In the genomic region with DNA sequence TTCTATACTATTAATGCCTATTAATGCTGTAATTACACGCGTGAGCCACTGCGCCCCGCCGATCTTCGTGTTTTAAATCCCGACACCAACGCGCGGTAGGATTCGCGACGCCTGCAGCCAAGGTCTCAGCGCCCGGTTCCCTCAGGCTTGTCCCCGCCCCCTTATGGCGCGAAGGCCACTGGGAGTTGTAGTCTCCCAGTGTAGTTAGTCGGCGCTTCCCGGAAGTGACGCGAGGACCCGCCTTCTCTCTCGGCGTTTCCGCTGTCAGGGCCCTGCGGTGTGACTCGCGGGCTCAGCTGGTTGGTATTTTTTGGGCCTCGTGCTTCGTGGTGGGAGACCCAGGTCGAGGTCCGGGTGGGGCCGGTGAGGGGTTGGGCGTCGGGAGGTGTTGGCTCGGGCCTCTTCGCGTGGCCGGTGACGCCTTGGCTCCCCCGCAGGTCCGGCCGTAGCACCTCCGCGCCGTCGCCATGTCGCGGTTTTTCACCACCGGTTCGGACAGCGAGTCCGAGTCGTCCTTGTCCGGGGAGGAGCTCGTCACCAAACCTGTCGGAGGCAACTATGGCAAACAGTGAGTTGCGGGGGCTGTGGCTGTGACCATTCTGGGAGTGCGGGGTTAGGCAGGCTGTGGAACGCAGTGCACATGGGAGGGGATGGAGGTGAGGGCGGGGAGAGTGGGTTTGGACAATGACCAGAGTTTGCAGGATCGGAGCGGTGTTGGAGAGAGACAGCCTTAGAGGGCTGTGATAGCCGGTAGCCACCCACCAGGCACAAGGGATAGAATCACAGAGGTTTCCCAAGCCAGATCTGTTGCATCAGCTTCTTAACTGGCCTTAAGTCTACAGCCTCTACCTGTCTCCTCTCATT, we compare ENCODE assay signal across 8 cellular contexts. TPM values are rescaled to one million over a fixed set of nuclear protein-coding genes. Genes with fewer than 3 reads are reported as not detected.
A peak's percentile ranks its signal among the peaks of the same experiment; 100 is the strongest.
DNase-seq lines count a peak whose midpoint lies in the region; ATAC-seq and TF ChIP-seq lines count a peak whose summit lies in the region.
"Not testable (repeated sequence)": the region's sequence is repeated elsewhere in the genome, so short reads cannot be mapped to it uniquely, and the experiment has no call there.

A gene with protein sequence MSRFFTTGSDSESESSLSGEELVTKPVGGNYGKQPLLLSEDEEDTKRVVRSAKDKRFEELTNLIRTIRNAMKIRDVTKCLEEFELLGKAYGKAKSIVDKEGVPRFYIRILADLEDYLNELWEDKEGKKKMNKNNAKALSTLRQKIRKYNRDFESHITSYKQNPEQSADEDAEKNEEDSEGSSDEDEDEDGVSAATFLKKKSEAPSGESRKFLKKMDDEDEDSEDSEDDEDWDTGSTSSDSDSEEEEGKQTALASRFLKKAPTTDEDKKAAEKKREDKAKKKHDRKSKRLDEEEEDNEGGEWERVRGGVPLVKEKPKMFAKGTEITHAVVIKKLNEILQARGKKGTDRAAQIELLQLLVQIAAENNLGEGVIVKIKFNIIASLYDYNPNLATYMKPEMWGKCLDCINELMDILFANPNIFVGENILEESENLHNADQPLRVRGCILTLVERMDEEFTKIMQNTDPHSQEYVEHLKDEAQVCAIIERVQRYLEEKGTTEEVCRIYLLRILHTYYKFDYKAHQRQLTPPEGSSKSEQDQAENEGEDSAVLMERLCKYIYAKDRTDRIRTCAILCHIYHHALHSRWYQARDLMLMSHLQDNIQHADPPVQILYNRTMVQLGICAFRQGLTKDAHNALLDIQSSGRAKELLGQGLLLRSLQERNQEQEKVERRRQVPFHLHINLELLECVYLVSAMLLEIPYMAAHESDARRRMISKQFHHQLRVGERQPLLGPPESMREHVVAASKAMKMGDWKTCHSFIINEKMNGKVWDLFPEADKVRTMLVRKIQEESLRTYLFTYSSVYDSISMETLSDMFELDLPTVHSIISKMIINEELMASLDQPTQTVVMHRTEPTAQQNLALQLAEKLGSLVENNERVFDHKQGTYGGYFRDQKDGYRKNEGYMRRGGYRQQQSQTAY (plus strand): TSS at position 245 of the 864 bp plus-strand sequence. CDS start 223 bp downstream, at position 468.

- H3K27me3 Mint-ChIP-seq in CD8-positive, alpha-beta memory T cell; activated T-cell treated with anti-CD3 and anti-CD28 coated beads, Interleukin-2, amount 50 U/mL, for 72 hours (ENCODE audit: low read depth); memory B cell; stimulated activated naive B cell treated with anti-CD40 and anti-IgM and Interleukin-4, amounts not matched to agents 10 μg/mL and 1 μg/mL and 100 μg/mL, for 72 hours: not testable (repeated sequence)

- not testable (repeated sequence) for H3K27me3 ChIP-seq in CD8-positive, alpha-beta memory T cell (ENCODE audit: insufficient read depth, low read length, poor library complexity, severe bottlenecking); esophagus muscularis mucosa

- H3K27ac ChIP-seq in CD8-positive, alpha-beta memory T cell (ENCODE audit: low read depth, low read length); esophagus muscularis mucosa (replicated peaks in 1 of 4): not testable (repeated sequence)

- CTCF ChIA-PET in CD8-positive, alpha-beta memory T cell (lab: Charles Lee), result not testable (repeated sequence)

- not testable (repeated sequence) for TF ChIP-seq POLR2A in esophagus muscularis mucosa (IDR thresholded peaks at IDR 0.05; ENCODE audit: low read depth)

- not testable (repeated sequence) for TF ChIP-seq EP300 in esophagus muscularis mucosa (IDR thresholded peaks at IDR 0.05)

- not testable (repeated sequence) for H3K36me3 Mint-ChIP-seq in CD8-positive, alpha-beta memory T cell; activated T-cell treated with anti-CD3 and anti-CD28 coated beads, Interleukin-2, amount 50 U/mL, for 72 hours (ENCODE audit: insufficient read depth in 2 of 2); memory B cell; stimulated activated naive B cell treated with anti-CD40 and anti-IgM and Interleukin-4, amounts not matched to agents 10 μg/mL and 1 μg/mL and 100 μg/mL, for 72 hours

- not testable (repeated sequence) for H3K4me1 Mint-ChIP-seq in CD8-positive, alpha-beta memory T cell; activated T-cell treated with anti-CD3 and anti-CD28 coated beads, Interleukin-2, amount 50 U/mL, for 72 hours (ENCODE audit: low read depth); memory B cell; stimulated activated naive B cell treated with anti-CD40 and anti-IgM and Interleukin-4, amounts not matched to agents 10 μg/mL and 1 μg/mL and 100 μg/mL, for 72 hours

- peak within 1 kb of the TSS in 2 of 8 donors; percentile 57 to 87 for H3K27ac Mint-ChIP-seq in CD8-positive, alpha-beta memory T cell
- not testable (repeated sequence) for H3K27ac Mint-ChIP-seq in activated T-cell treated with anti-CD3 and anti-CD28 coated beads, Interleukin-2, amount 50 U/mL, for 72 hours; memory B cell; stimulated activated naive B cell treated with anti-CD40 and anti-IgM and Interleukin-4, amounts not matched to agents 10 μg/mL and 1 μg/mL and 100 μg/mL, for 72 hours

- ATAC-seq in GM19438 (IDR thresholded peaks at IDR 0.05; ENCODE audit: low read depth, unreplicated experiment) (peak; percentile 97), HG02884 (IDR thresholded peaks at IDR 0.05; ENCODE audit: unreplicated experiment) (peak; percentile 96), memory B cell (ENCODE audit: low read depth) (peak; percentile 100)
- ATAC-seq in activated T-cell treated with anti-CD3 and anti-CD28 coated beads, Interleukin-2, amount 50 U/mL, for 72 hours (replicated peaks in 1 of 2), result peak; percentile 100
- peak; percentile 100 for ATAC-seq in stimulated activated naive B cell treated with anti-CD40 and anti-IgM and Interleukin-4, amounts not matched to agents 10 μg/mL and 1 μg/mL and 100 μg/mL, for 72 hours (replicated peaks)

- peak within 1 kb of the TSS in 4 of 7 donors; percentile 50 to 79 (median 72) for H3K4me3 Mint-ChIP-seq in CD8-positive, alpha-beta memory T cell
- H3K4me3 Mint-ChIP-seq in activated T-cell treated with anti-CD3 and anti-CD28 coated beads, Interleukin-2, amount 50 U/mL, for 72 hours, result peak within 1 kb of the TSS; percentile 52 to 76
- H3K4me3 Mint-ChIP-seq in memory B cell, result not testable (repeated sequence)
- H3K4me3 Mint-ChIP-seq in stimulated activated naive B cell treated with anti-CD40 and anti-IgM and Interleukin-4, amounts not matched to agents 10 μg/mL and 1 μg/mL and 100 μg/mL, for 72 hours, result peak within 1 kb of the TSS in 1 of 2 donors; percentile 25

- WGBS in esophagus muscularis mucosa, result no CpG with 5 or more reads among the region's 66 CpGs

- H3K4me3 ChIP-seq in CD8-positive, alpha-beta memory T cell (ENCODE audit: low read length), result not testable (repeated sequence)
- H3K4me3 ChIP-seq in Jurkat, Clone E6-1 (ENCODE audit: low read length), result peak within 1 kb of the TSS; percentile 42
- H3K4me3 ChIP-seq in esophagus muscularis mucosa, result peak within 1 kb of the TSS in 1 of 4 donors; percentile 31

- H3K36me3 ChIP-seq in CD8-positive, alpha-beta memory T cell (ENCODE audit: insufficient read depth, low read length); esophagus muscularis mucosa: not testable (repeated sequence)

- not testable (repeated sequence) for H3K9me3 ChIP-seq in CD8-positive, alpha-beta memory T cell (ENCODE audit: low read length); esophagus muscularis mucosa

- not testable (repeated sequence) for TF ChIP-seq CTCF in esophagus muscularis mucosa (IDR thresholded peaks at IDR 0.05)

- POLR2A ChIA-PET in CD8-positive, alpha-beta memory T cell (lab: Charles Lee), result not testable (repeated sequence)

- not testable (repeated sequence) for DNase-seq in CD8-positive, alpha-beta memory T cell; Jurkat, Clone E6-1 (ENCODE audit: low read depth, low spot score); activated T-cell treated with anti-CD3 and anti-CD28 coated beads, Interleukin-2, amount 50 U/mL, for 72 hours; esophagus muscularis mucosa (ENCODE audit: extremely low spot score); memory B cell (ENCODE audit: low spot score in 2 of 2); stimulated activated naive B cell treated with anti-CD40 and anti-IgM and Interleukin-4, amounts not matched to agents 10 μg/mL and 1 μg/mL and 100 μg/mL, for 72 hours

- not testable (repeated sequence) for H3K9me3 Mint-ChIP-seq in CD8-positive, alpha-beta memory T cell; activated T-cell treated with anti-CD3 and anti-CD28 coated beads, Interleukin-2, amount 50 U/mL, for 72 hours; memory B cell; stimulated activated naive B cell treated with anti-CD40 and anti-IgM and Interleukin-4, amounts not matched to agents 10 μg/mL and 1 μg/mL and 100 μg/mL, for 72 hours

- not testable (repeated sequence) for H3K4me1 ChIP-seq in CD8-positive, alpha-beta memory T cell (ENCODE audit: insufficient read depth, low read length); esophagus muscularis mucosa

- intact Hi-C loops in esophagus muscularis mucosa (cut with DNase I), result not testable (repeated sequence)

RNA-seq across cellular contexts. Expression of the gene that starts here (rescaled TPM):
- total RNA-seq in CD8-positive, alpha-beta memory T cell, result 100 to 1,000 TPM; 701 to 733 TPM
- 300 TPM for polyA plus RNA-seq in CD8-positive, alpha-beta memory T cell
- polyA plus RNA-seq in Jurkat, Clone E6-1 (2012; ENCODE audit: insufficient read depth, insufficient read length), result 612 TPM
- total RNA-seq in activated T-cell treated with anti-CD3 and anti-CD28 coated beads, Interleukin-2, amount 50 U/mL, for 72 hours, result 100 to 1,000 TPM; 470 to 660 TPM
- 100 to 1,000 TPM in 3 of 4 donors, 10 to 100 TPM in 1; 84.7 to 422 (median 203) TPM for total RNA-seq in esophagus muscularis mucosa
